Comparison of ENCODE assay signal across 13 cellular contexts in the genomic region with DNA sequence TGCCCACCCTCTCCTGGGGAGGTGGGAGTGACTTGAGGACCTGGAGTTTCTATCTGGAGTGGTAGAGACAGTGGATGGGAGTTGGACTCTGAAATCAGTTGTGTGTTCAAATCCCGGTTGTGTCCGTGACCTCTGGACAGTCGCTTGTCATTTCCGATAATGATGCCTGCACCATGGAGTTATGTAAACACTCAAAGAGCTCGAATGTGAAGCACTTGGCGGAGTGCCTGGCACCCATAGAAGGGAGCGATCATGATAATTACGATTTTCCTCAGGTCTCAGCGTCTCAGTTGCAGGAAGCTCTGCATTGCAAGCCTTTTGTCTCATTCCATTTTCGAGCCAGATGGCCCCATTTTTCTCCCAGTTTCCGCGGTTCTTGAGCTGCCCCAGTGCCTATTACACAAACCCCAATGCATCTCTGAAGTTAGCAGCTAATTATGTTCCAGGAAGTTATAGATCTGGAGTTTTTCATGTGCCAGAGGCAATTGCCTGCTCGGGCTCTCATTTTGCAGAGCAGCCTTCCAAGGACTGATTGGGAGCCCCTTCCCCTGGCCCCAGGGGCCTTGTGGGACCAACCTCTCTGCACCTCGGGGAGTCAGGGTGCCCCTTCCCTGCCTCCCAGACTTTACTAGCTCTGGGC.
DNase-seq lines count a peak whose midpoint lies in the region; ATAC-seq and FAIRE-seq lines count a peak whose summit lies in the region.
"Had no signal": no experiment of that assay in that cellular context is flagged by ENCODE, and none has a peak within 500 bp of the region (broad histone marks: within the 10 kb centered on the region; RNA-seq: fewer than 3 reads in every experiment).

No MANE protein-coding gene starts in this region.

- peak overlapping the region; percentile 21 for H3K4me3 ChIP-seq in SJCRH30
- H3K4me3 ChIP-seq: thoracic aorta had no signal

- no peaks in the 10 kb centered on the region for H3K36me3 ChIP-seq in SJCRH30
- H3K36me3 ChIP-seq: thoracic aorta had no signal

- no peaks in the 10 kb centered on the region for H3K9me3 ChIP-seq in SJCRH30 (replicated peaks)
- H3K9me3 ChIP-seq: thoracic aorta had no signal

- peak; percentile 80 for DNase-seq in COLO668 (lab: John Stamatoyannopoulos, UW; ENCODE audit: unreplicated experiment)
- DNase-seq in NCI-H1436 treated with DMSO at 0.1 percent for 48 hours (lab: John Stamatoyannopoulos, UW), result peak; percentile 85
- DNase-seq in SJCRH30, result peak in 1 of 2 experiments; percentile 44
- DNase-seq in mesenteric fat pad (ENCODE audit: low spot score), result peak; percentile 60
- DNase-seq in HTR-8/SVneo (ENCODE audit: insufficient read length, low spot score), result no peak
- no peak for DNase-seq in midbrain (lab: John Stamatoyannopoulos, UW)
- DNase-seq: HFFc6; occipital lobe; stimulated activated CD4-positive, alpha-beta T cell treated with anti-CD3 and anti-CD28 coated beads, Interleukin-4, amount 100 ng/mL, for 1 hour had no signal

- FAIRE-seq in HTR-8/SVneo (lab: Jason Lieb, UNC), result no peak

- no peaks in the 10 kb centered on the region for H3K27me3 ChIP-seq in SJCRH30

- no peak overlapping the region for H3K27ac ChIP-seq in SJCRH30
- H3K27ac ChIP-seq: HL-60, thoracic aorta had no signal

- ATAC-seq in HG03135 (IDR thresholded peaks at IDR 0.05; ENCODE audit: unreplicated experiment) (no peak), GM18858 (IDR thresholded peaks at IDR 0.05; ENCODE audit: unreplicated experiment) (no peak)

- peaks cover 22% of the 10 kb centered on the region for H3K4me1 ChIP-seq in SJCRH30

Comparison
In these comparisons a context has a peak if more than half of its experiments do, and no peak if none do; other contexts are left out.
1. DNase-seq: peak in COLO668 (single experiment), NCI-H1436 treated with DMSO at 0.1 percent for 48 hours (single experiment) and mesenteric fat pad (single experiment); none in HTR-8/SVneo (single experiment) and midbrain (single experiment).